ENCODE assay signal across 9 cellular contexts in genomic region chr3:67405193-67405592, GRCh38.
"Had no signal": no experiment of that assay in that cellular context is flagged by ENCODE, and none has a peak within 500 bp of the region (broad histone marks: within the 10 kb centered on the region; RNA-seq: fewer than 3 reads in every experiment).

No MANE protein-coding gene starts in this region.

- H3K4me3 ChIP-seq: GM23338, HAP-1, K562 had no signal

- ATAC-seq: GM23338, HCT116, K562 had no signal

- H3K4me1 ChIP-seq: HAP-1 had no signal

- H3K9me3 Mint-ChIP-seq: GM23338, HFFc6 had no signal

- H3K4me2 ChIP-seq: GM23338 had no signal

- FAIRE-seq: H1, K562 had no signal

- H2AFZ ChIP-seq: GM23338 had no signal

- H3K27ac Mint-ChIP-seq: GM23338, HFFc6 had no signal

- DNase-seq: H7, HFFc6, IMR-90 had no signal

- H3K36me3 ChIP-seq: HAP-1 had no signal

- H3K27ac ChIP-seq: HL-60 had no signal

- H3K4me3 Mint-ChIP-seq: GM23338, HFFc6 had no signal

- H3K9me3 ChIP-seq: HAP-1 had no signal
